9 cellular contexts compared by ENCODE assay signal in the genomic region with DNA sequence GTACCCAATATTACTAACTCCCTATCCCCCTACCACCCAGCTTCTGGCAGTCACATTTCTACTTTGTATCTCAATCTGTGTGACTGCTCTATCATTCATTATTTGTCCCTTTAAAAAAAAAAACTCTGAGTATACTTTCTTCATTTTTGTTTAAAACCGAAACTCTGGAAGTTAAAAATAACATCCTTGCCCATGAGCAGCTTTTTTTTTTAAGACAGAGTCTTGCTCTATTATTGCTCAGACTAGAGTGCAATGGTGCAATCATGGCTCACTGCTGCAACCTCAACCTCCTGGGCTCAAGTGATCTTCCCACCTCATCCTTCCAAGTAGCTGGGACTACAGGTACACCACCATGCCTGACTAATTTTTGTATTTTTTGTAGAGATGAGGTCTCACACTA. TPM values are rescaled to one million over a fixed set of nuclear protein-coding genes. Genes with fewer than 3 reads are reported as not detected.
A peak's percentile ranks its signal among the peaks of the same experiment; 100 is the strongest.
DNase-seq lines count a peak whose midpoint lies in the region; ATAC-seq and TF ChIP-seq lines count a peak whose summit lies in the region.
"Had no signal": no experiment of that assay in that cellular context is flagged by ENCODE, and none has a peak within 500 bp of the region (broad histone marks: within the 10 kb centered on the region; RNA-seq: fewer than 3 reads in every experiment).

No MANE protein-coding gene starts in this region.

- TF ChIP-seq CTCF in Caco-2 (IDR thresholded peaks at IDR 0.05; ENCODE audit: insufficient read depth in 1 of 2, low read depth in 1 of 2, low read length in 1 of 2, severe bottlenecking in 1 of 2, unreplicated experiment in 1 of 2): no peak

- no peak overlapping the region for H3K27ac Mint-ChIP-seq in Caco-2 (ENCODE audit: unreplicated experiment)
- H3K27ac Mint-ChIP-seq: nephron had no signal

- no TSS peak for BruUV-seq in Caco-2 (replicated peaks; lab: Mats Ljungman, UMichigan)

- H3K4me1 Mint-ChIP-seq in Caco-2 (ENCODE audit: low read depth, unreplicated experiment): peaks cover 4% of the 10 kb centered on the region

- H3K4me1 ChIP-seq in ACC112 (ENCODE audit: control insufficient read depth, insufficient read depth, low read length, unreplicated experiment) (peaks cover 19% of the 10 kb centered on the region), Caco-2 (0 out of 2 replicates have a peak, but pooled peaks cover 3% of the 10 kb centered on the region)

- POLR2A ChIA-PET in Caco-2 (lab: Charles Lee): no interaction called here

- peak overlapping the region; percentile 49; the same call in 1 of the 2 replicates for H3K27ac ChIP-seq in ACC112 (ENCODE audit: low read depth, low read length)

- ATAC-seq in GM18858 (IDR thresholded peaks at IDR 0.05; ENCODE audit: unreplicated experiment) (peak; percentile 32), Right ventricle myocardium superior (ENCODE audit: poor library complexity) (peak; percentile 55)

- intact Hi-C loops in Right ventricle myocardium superior (cut with DNase I) (no loop called here), Caco-2 (cut with micrococcal nuclease; ENCODE audit: unreplicated experiment) (no loop called here)

- peaks cover 88% of the 10 kb centered on the region for H3K79me2 ChIP-seq in ACC112 (ENCODE audit: control insufficient read depth, insufficient read depth, low read length, unreplicated experiment)

- H3K27me3 Mint-ChIP-seq in Caco-2 (ENCODE audit: insufficient read depth, unreplicated experiment): no peaks in the 10 kb centered on the region

- CTCF ChIA-PET in Caco-2 (lab: Charles Lee): no interaction called here

- DNase-seq in NOMO-1 treated with DMSO at 0.1 percent for 48 hours (lab: John Stamatoyannopoulos, UW; ENCODE audit: unreplicated experiment) (peak; percentile 59), Right ventricle myocardium superior (no peak), DMS153 (lab: John Stamatoyannopoulos, UW) (no peak), Caco-2 (no peak), AG08395 (ENCODE audit: low spot score) (no peak), kidney tubule cell (ENCODE audit: low spot score) (no peak)

- H3K27me3 ChIP-seq in ACC112 (ENCODE audit: insufficient read depth, low read length): no peaks in the 10 kb centered on the region
- no peaks in the 10 kb centered on the region for H3K27me3 ChIP-seq in Caco-2 (replicated peaks; ENCODE audit: control insufficient read depth, insufficient read depth, low read length)

- H3K4me3 ChIP-seq in ACC112 (ENCODE audit: low read depth, low read length): peak overlapping the region; percentile 26
- no peak overlapping the region for H3K4me3 ChIP-seq in Caco-2 (ENCODE audit: low read depth, low read length)

- no peak overlapping the region for H3K4me3 Mint-ChIP-seq in Caco-2 (ENCODE audit: unreplicated experiment)
- H3K4me3 Mint-ChIP-seq: nephron had no signal

- H3K36me3 ChIP-seq in ACC112 (ENCODE audit: insufficient read depth, low read length) (peaks cover 12% of the 10 kb centered on the region), Caco-2 (ENCODE audit: control insufficient read depth, insufficient read depth, low read length) (0 out of 2 replicates have a peak, but pooled peaks cover 1% of the 10 kb centered on the region)

- H3K9me3 Mint-ChIP-seq in Caco-2 (ENCODE audit: unreplicated experiment): no peaks in the 10 kb centered on the region
- H3K9me3 Mint-ChIP-seq: nephron had no signal

- H3K36me3 Mint-ChIP-seq in Caco-2 (ENCODE audit: insufficient read depth, unreplicated experiment): peaks cover 67% of the 10 kb centered on the region

- no peaks in the 10 kb centered on the region for H3K9me3 ChIP-seq in Caco-2

- H2AFZ ChIP-seq in ACC112 (ENCODE audit: low read length, unreplicated experiment): no peak overlapping the region

RNA-seq across cellular contexts. Expression of a gene that starts 15.8 kb away (rescaled TPM):
- 57.7 TPM for total RNA-seq in Right ventricle myocardium superior
- total RNA-seq in Caco-2 (2022): 141 and 144 TPM in 2 replicates
